12 cellular contexts compared by ENCODE assay signal in genomic region chr7:151117565-151117964, GRCh38.
DNase-seq lines count a peak whose midpoint lies in the region; ATAC-seq and TF ChIP-seq lines count a peak whose summit lies in the region.
"Had no signal": no experiment of that assay in that cellular context is flagged by ENCODE, and none has a peak within 500 bp of the region (broad histone marks: within the 10 kb centered on the region; RNA-seq: fewer than 3 reads in every experiment).

No MANE protein-coding gene starts in this region.

- no peak overlapping the region for H3K4me3 ChIP-seq in BLaER1
- no peak overlapping the region for H3K4me3 ChIP-seq in GM12865 (ENCODE audit: low read depth, low read length)
- H3K4me3 ChIP-seq in coronary artery, result no peak overlapping the region
- H3K4me3 ChIP-seq: ascending aorta, SJSA1 had no signal

- H3K9me3 ChIP-seq in BLaER1, result no peaks in the 10 kb centered on the region
- H3K9me3 ChIP-seq: ascending aorta, SJSA1 had no signal

- H3K4me2 ChIP-seq in BLaER1, result peak overlapping the region; percentile 40

- H3K9ac ChIP-seq in BLaER1, result 0 out of 2 replicates have a peak overlapping the region, but pooled peaks have one; percentile 24
- H3K9ac ChIP-seq: parathyroid adenoma had no signal

- peak; percentile 16 for DNase-seq in GM12865 (ENCODE audit: low read depth)
- DNase-seq in activated CD4-positive, alpha-beta T cell treated with anti-CD3 and anti-CD28 coated beads, Interleukin-2, amount 50 U/mL, for 4 hours, result peak; percentile 32 to 33
- DNase-seq in effector CD4-positive, alpha-beta T cell, result peak; percentile 28
- no peak for DNase-seq in NCI-H128 (lab: John Stamatoyannopoulos, UW; ENCODE audit: unreplicated experiment)
- DNase-seq in NCI-H146 treated with DMSO at 0.1 percent for 48 hours (lab: John Stamatoyannopoulos, UW; ENCODE audit: unreplicated experiment), result no peak
- no peak for DNase-seq in coronary artery (ENCODE audit: low spot score)
- DNase-seq: NCI-H2171 had no signal

- peaks cover 41% of the 10 kb centered on the region for H3K4me1 ChIP-seq in BLaER1

- peaks cover 34% of the 10 kb centered on the region for H3K27me3 ChIP-seq in BLaER1
- H3K27me3 ChIP-seq: ascending aorta, SJSA1 had no signal

- H4K20me1 ChIP-seq in BLaER1, result peaks cover 100% of the 10 kb centered on the region

- H3K36me3 ChIP-seq in BLaER1, result peaks cover 75% of the 10 kb centered on the region

- H3K27ac ChIP-seq in BLaER1, result no peak overlapping the region
- no peak overlapping the region for H3K27ac ChIP-seq in coronary artery
- H3K27ac ChIP-seq: ascending aorta, parathyroid adenoma, SJSA1 had no signal

- no peak for TF ChIP-seq CTCF in GM12865 (IDR thresholded peaks at IDR 0.05; ENCODE audit: insufficient read depth, low read depth, low read length, missing control alignments)
- TF ChIP-seq CTCF in coronary artery (IDR thresholded peaks at IDR 0.05), result no peak

- ATAC-seq in HG03457 (IDR thresholded peaks at IDR 0.05; ENCODE audit: unreplicated experiment), result no peak

Comparison
In these comparisons a context has a peak if more than half of its experiments do, and no peak if none do; other contexts are left out.
1. DNase-seq: peak in GM12865 (single experiment), activated CD4-positive, alpha-beta T cell treated with anti-CD3 and anti-CD28 coated beads, Interleukin-2, amount 50 U/mL, for 4 hours (2 of 2) and effector CD4-positive, alpha-beta T cell (single experiment); none in NCI-H128 (single experiment), NCI-H146 treated with DMSO at 0.1 percent for 48 hours (single experiment) and coronary artery (single experiment).